Comparison of ENCODE assay signal across 1 cellular context in genomic region chr14:99803803-99804202, GRCh38.
TF ChIP-seq lines count a peak whose summit lies in the region.

No MANE protein-coding gene starts in this region.

TF ChIP-seq in SK-N-SH treated with all-trans-retinoic acid at 6 μM for 48 hours, 23 proteins besides CTCF, POLR2A, EP300 and RAD21 (continued from another document):
- TF ChIP-seq, protein P1, sequence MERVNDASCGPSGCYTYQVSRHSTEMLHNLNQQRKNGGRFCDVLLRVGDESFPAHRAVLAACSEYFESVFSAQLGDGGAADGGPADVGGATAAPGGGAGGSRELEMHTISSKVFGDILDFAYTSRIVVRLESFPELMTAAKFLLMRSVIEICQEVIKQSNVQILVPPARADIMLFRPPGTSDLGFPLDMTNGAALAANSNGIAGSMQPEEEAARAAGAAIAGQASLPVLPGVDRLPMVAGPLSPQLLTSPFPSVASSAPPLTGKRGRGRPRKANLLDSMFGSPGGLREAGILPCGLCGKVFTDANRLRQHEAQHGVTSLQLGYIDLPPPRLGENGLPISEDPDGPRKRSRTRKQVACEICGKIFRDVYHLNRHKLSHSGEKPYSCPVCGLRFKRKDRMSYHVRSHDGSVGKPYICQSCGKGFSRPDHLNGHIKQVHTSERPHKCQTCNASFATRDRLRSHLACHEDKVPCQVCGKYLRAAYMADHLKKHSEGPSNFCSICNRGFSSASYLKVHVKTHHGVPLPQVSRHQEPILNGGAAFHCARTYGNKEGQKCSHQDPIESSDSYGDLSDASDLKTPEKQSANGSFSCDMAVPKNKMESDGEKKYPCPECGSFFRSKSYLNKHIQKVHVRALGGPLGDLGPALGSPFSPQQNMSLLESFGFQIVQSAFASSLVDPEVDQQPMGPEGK (CRISPR knock-in tag; IDR thresholded peaks at IDR 0.05; ENCODE audit: borderline replicate concordance), result no peak
- TF ChIP-seq, protein P2, sequence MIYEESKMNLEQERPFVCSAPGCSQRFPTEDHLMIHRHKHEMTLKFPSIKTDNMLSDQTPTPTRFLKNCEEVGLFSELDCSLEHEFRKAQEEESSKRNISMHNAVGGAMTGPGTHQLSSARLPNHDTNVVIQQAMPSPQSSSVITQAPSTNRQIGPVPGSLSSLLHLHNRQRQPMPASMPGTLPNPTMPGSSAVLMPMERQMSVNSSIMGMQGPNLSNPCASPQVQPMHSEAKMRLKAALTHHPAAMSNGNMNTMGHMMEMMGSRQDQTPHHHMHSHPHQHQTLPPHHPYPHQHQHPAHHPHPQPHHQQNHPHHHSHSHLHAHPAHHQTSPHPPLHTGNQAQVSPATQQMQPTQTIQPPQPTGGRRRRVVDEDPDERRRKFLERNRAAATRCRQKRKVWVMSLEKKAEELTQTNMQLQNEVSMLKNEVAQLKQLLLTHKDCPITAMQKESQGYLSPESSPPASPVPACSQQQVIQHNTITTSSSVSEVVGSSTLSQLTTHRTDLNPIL (CRISPR knock-in tag; IDR thresholded peaks at IDR 0.05; ENCODE audit: low read depth), result no peak
- TF ChIP-seq ZNF70 (CRISPR knock-in tag; IDR thresholded peaks at IDR 0.05) (no peak), TCF4 (CRISPR knock-in tag; IDR thresholded peaks at IDR 0.05; ENCODE audit: borderline replicate concordance) (no peak), ISL1 (CRISPR knock-in tag; IDR thresholded peaks at IDR 0.05) (no peak), ZNF565 (CRISPR knock-in tag; conservative IDR thresholded peaks at IDR 0.05; ENCODE audit: low read depth) (no peak), ESRRG (CRISPR knock-in tag; IDR thresholded peaks at IDR 0.05) (no peak), CSRNP3 (CRISPR knock-in tag; IDR thresholded peaks at IDR 0.05) (no peak), POU6F1 (CRISPR knock-in tag; IDR thresholded peaks at IDR 0.05; ENCODE audit: borderline replicate concordance, low read depth) (no peak), SNAI2 (CRISPR knock-in tag; IDR thresholded peaks at IDR 0.05) (no peak)
